In genomic region chr2:97674396-97674795, GRCh38 we compare ENCODE assay signal across 17 cellular contexts. TPM values are rescaled to one million over a fixed set of nuclear protein-coding genes. Genes with fewer than 3 reads are reported as not detected.
DNase-seq lines count a peak whose midpoint lies in the region; ATAC-seq and TF ChIP-seq lines count a peak whose summit lies in the region.
"Had no signal": no experiment of that assay in that cellular context is flagged by ENCODE, and none has a peak within 500 bp of the region (broad histone marks: within the 10 kb centered on the region; RNA-seq: fewer than 3 reads in every experiment).

No MANE protein-coding gene starts in this region.

- no peak overlapping the region for H3K9ac ChIP-seq in Karpas-422 (ENCODE audit: low read length)

- no peak overlapping the region for H2AFZ ChIP-seq in Karpas-422 (ENCODE audit: low read length)

- H3K4me3 ChIP-seq in Karpas-422 (ENCODE audit: low read length), result no peak overlapping the region
- H3K4me3 ChIP-seq in WERI-Rb-1 (ENCODE audit: low read depth, low read length), result no peak overlapping the region

- H3K36me3 Mint-ChIP-seq in T-helper 1 cell treated with Interleukin-12 subunit alpha and Interleukin-12 subunit beta and Interleukin-4 antibody, amounts not matched to agents 30 μg/mL and 1 μg/mL, for 36 hours (ENCODE audit: low read depth), result peaks cover 5% of the 10 kb centered on the region
- peaks cover 15% of the 10 kb centered on the region for H3K36me3 Mint-ChIP-seq in stimulated activated naive CD8-positive, alpha-beta T cell treated with anti-CD3 and anti-CD28 coated beads, Interleukin-15, Interleukin-2, amounts not matched to agents 100 ng/mL and 50 ng/mL, for 24 hours (ENCODE audit: low read depth)
- no peaks in the 10 kb centered on the region for H3K36me3 Mint-ChIP-seq in stimulated activated effector memory CD8-positive, alpha-beta T cell treated with anti-CD3 and anti-CD28 coated beads, Interleukin-12 subunit alpha, Interleukin-12 subunit beta, amount 100 ng/mL, for 72 hours
- H3K36me3 Mint-ChIP-seq: CD14-positive monocyte; CD8-positive, alpha-beta T cell had no signal

- no peak overlapping the region for H3K4me2 ChIP-seq in Karpas-422 (ENCODE audit: low read depth, low read length, poor library complexity, severe bottlenecking)

- no peak overlapping the region for H3K4me3 Mint-ChIP-seq in T-helper 1 cell treated with Interleukin-12 subunit alpha and Interleukin-12 subunit beta and Interleukin-4 antibody, amounts not matched to agents 30 μg/mL and 1 μg/mL, for 36 hours
- peak overlapping the region; percentile 63 for H3K4me3 Mint-ChIP-seq in stimulated activated naive CD8-positive, alpha-beta T cell treated with anti-CD3 and anti-CD28 coated beads, Interleukin-15, Interleukin-2, amounts not matched to agents 100 ng/mL and 50 ng/mL, for 24 hours
- H3K4me3 Mint-ChIP-seq in stimulated activated naive CD8-positive, alpha-beta T cell treated with anti-CD3 and anti-CD28 coated beads, Interleukin-15, amount 100 ng/mL, for 72 hours, result peak overlapping the region in 1 of 2 donors; percentile 73
- H3K4me3 Mint-ChIP-seq in stimulated activated effector memory CD8-positive, alpha-beta T cell treated with anti-CD3 and anti-CD28 coated beads, Interleukin-12 subunit alpha, Interleukin-12 subunit beta, amount 100 ng/mL, for 72 hours, result no peak overlapping the region
- H3K4me3 Mint-ChIP-seq: CD14-positive monocyte; CD8-positive, alpha-beta T cell; H9 had no signal

- DNase-seq in T-helper 1 cell, result no peak
- no peak for DNase-seq in stimulated activated naive CD8-positive, alpha-beta T cell treated with anti-CD3 and anti-CD28 coated beads, Interleukin-15, amount 100 ng/mL, for 72 hours
- DNase-seq in left kidney (ENCODE audit: low read depth, low spot score), result peak; percentile 50
- DNase-seq in stimulated activated effector memory CD8-positive, alpha-beta T cell treated with anti-CD3 and anti-CD28 coated beads, Interleukin-12 subunit alpha, Interleukin-12 subunit beta, amount 100 ng/mL, for 72 hours (ENCODE audit: low spot score in 2 of 2), result no peak
- DNase-seq in Karpas-422, result no peak
- no peak for DNase-seq in WERI-Rb-1
- DNase-seq: COR-L47, DMS79 treated with DMSO at 0.1 percent for 48 hours, EL, GOT3, H9 had no signal

- no peak for TF ChIP-seq CTCF in WERI-Rb-1 (IDR thresholded peaks at IDR 0.05; ENCODE audit: low read depth, low read length)

- H3K27ac Mint-ChIP-seq in T-helper 1 cell treated with Interleukin-12 subunit alpha and Interleukin-12 subunit beta and Interleukin-4 antibody, amounts not matched to agents 30 μg/mL and 1 μg/mL, for 36 hours, result peak overlapping the region; percentile 26
- peak overlapping the region; percentile 99 for H3K27ac Mint-ChIP-seq in stimulated activated naive CD8-positive, alpha-beta T cell treated with anti-CD3 and anti-CD28 coated beads, Interleukin-15, Interleukin-2, amounts not matched to agents 100 ng/mL and 50 ng/mL, for 24 hours
- peak overlapping the region in 1 of 2 donors; percentile 13 for H3K27ac Mint-ChIP-seq in stimulated activated naive CD8-positive, alpha-beta T cell treated with anti-CD3 and anti-CD28 coated beads, Interleukin-15, amount 100 ng/mL, for 72 hours
- H3K27ac Mint-ChIP-seq in stimulated activated effector memory CD8-positive, alpha-beta T cell treated with anti-CD3 and anti-CD28 coated beads, Interleukin-12 subunit alpha, Interleukin-12 subunit beta, amount 100 ng/mL, for 72 hours, result peak overlapping the region; percentile 89
- H3K27ac Mint-ChIP-seq: CD14-positive monocyte; CD8-positive, alpha-beta T cell had no signal

- no peaks in the 10 kb centered on the region for H3K9me2 ChIP-seq in Karpas-422 (replicated peaks; ENCODE audit: insufficient read depth, low read length)

- H3K27ac ChIP-seq in Karpas-422 (ENCODE audit: low read length) (no peak overlapping the region), WERI-Rb-1 (no peak overlapping the region)
- H3K27ac ChIP-seq: 22Rv1 had no signal

- H3K9me3 ChIP-seq in Karpas-422 (ENCODE audit: low read length), result no peaks in the 10 kb centered on the region
- no peaks in the 10 kb centered on the region for H3K9me3 ChIP-seq in WERI-Rb-1 (ENCODE audit: severe bottlenecking)

- H3K79me2 ChIP-seq in Karpas-422 (ENCODE audit: low read length), result no peaks in the 10 kb centered on the region

- H3K4me1 Mint-ChIP-seq in T-helper 1 cell treated with Interleukin-12 subunit alpha and Interleukin-12 subunit beta and Interleukin-4 antibody, amounts not matched to agents 30 μg/mL and 1 μg/mL, for 36 hours (ENCODE audit: low read depth), result peaks cover 19% of the 10 kb centered on the region
- peaks cover 49% of the 10 kb centered on the region for H3K4me1 Mint-ChIP-seq in stimulated activated naive CD8-positive, alpha-beta T cell treated with anti-CD3 and anti-CD28 coated beads, Interleukin-15, Interleukin-2, amounts not matched to agents 100 ng/mL and 50 ng/mL, for 24 hours (ENCODE audit: low read depth)
- peaks cover 55% of the 10 kb centered on the region for H3K4me1 Mint-ChIP-seq in stimulated activated naive CD8-positive, alpha-beta T cell treated with anti-CD3 and anti-CD28 coated beads, Interleukin-15, amount 100 ng/mL, for 72 hours
- H3K4me1 Mint-ChIP-seq in stimulated activated effector memory CD8-positive, alpha-beta T cell treated with anti-CD3 and anti-CD28 coated beads, Interleukin-12 subunit alpha, Interleukin-12 subunit beta, amount 100 ng/mL, for 72 hours, result peaks cover 16% of the 10 kb centered on the region

- H4K20me1 ChIP-seq in Karpas-422 (ENCODE audit: insufficient read depth, low read depth, low read length), result no peaks in the 10 kb centered on the region

- no peaks in the 10 kb centered on the region for H3K27me3 Mint-ChIP-seq in T-helper 1 cell treated with Interleukin-12 subunit alpha and Interleukin-12 subunit beta and Interleukin-4 antibody, amounts not matched to agents 30 μg/mL and 1 μg/mL, for 36 hours (ENCODE audit: low read depth)
- H3K27me3 Mint-ChIP-seq in stimulated activated naive CD8-positive, alpha-beta T cell treated with anti-CD3 and anti-CD28 coated beads, Interleukin-15, Interleukin-2, amounts not matched to agents 100 ng/mL and 50 ng/mL, for 24 hours, result no peaks in the 10 kb centered on the region
- no peaks in the 10 kb centered on the region for H3K27me3 Mint-ChIP-seq in stimulated activated naive CD8-positive, alpha-beta T cell treated with anti-CD3 and anti-CD28 coated beads, Interleukin-15, amount 100 ng/mL, for 72 hours

- no peaks in the 10 kb centered on the region for H3K36me3 ChIP-seq in Karpas-422 (ENCODE audit: insufficient read depth, low read length)
- H3K36me3 ChIP-seq in WERI-Rb-1, result no peaks in the 10 kb centered on the region

- H3K27me3 ChIP-seq in Karpas-422 (ENCODE audit: low read length) (no peaks in the 10 kb centered on the region), WERI-Rb-1 (ENCODE audit: insufficient read depth, low read depth, severe bottlenecking) (no peaks in the 10 kb centered on the region)

- no peaks in the 10 kb centered on the region for H3K9me3 Mint-ChIP-seq in T-helper 1 cell treated with Interleukin-12 subunit alpha and Interleukin-12 subunit beta and Interleukin-4 antibody, amounts not matched to agents 30 μg/mL and 1 μg/mL, for 36 hours
- no peaks in the 10 kb centered on the region for H3K9me3 Mint-ChIP-seq in stimulated activated naive CD8-positive, alpha-beta T cell treated with anti-CD3 and anti-CD28 coated beads, Interleukin-15, Interleukin-2, amounts not matched to agents 100 ng/mL and 50 ng/mL, for 24 hours
- H3K9me3 Mint-ChIP-seq in stimulated activated naive CD8-positive, alpha-beta T cell treated with anti-CD3 and anti-CD28 coated beads, Interleukin-15, amount 100 ng/mL, for 72 hours, result no peaks in the 10 kb centered on the region
- H3K9me3 Mint-ChIP-seq in stimulated activated effector memory CD8-positive, alpha-beta T cell treated with anti-CD3 and anti-CD28 coated beads, Interleukin-12 subunit alpha, Interleukin-12 subunit beta, amount 100 ng/mL, for 72 hours, result no peaks in the 10 kb centered on the region
- H3K9me3 Mint-ChIP-seq: CD8-positive, alpha-beta T cell had no signal

- H3K4me1 ChIP-seq in Karpas-422 (ENCODE audit: low read length), result peaks cover 10% of the 10 kb centered on the region

- ATAC-seq in stimulated activated naive CD8-positive, alpha-beta T cell treated with anti-CD3 and anti-CD28 coated beads, Interleukin-15, amount 100 ng/mL, for 72 hours, result no peak
- no peak for ATAC-seq in stimulated activated effector memory CD8-positive, alpha-beta T cell treated with anti-CD3 and anti-CD28 coated beads, Interleukin-12 subunit alpha, Interleukin-12 subunit beta, amount 100 ng/mL, for 72 hours
- ATAC-seq: CD8-positive, alpha-beta T cell had no signal

RNA-seq across cellular contexts. Expression of gene C2orf92, which starts 4.9 kb away (rescaled TPM):
- total RNA-seq in Karpas-422 (2014; rRNA removed; shearing (Covaris generic); ENCODE audit: low replicate concordance), result 5.2 and 5.9 TPM in 2 replicates

RNA-seq across cellular contexts. Expression of gene ACTR1B, which starts 10.6 kb away (rescaled TPM):
- total RNA-seq in Karpas-422 (2014; rRNA removed; shearing (Covaris generic); ENCODE audit: low replicate concordance), result 32.1 and 65.3 TPM in 2 replicates

RNA-seq across cellular contexts. Expression of gene COX5B, which starts 28.5 kb away (rescaled TPM):
- 374 and 606 TPM in 2 replicates for total RNA-seq in Karpas-422 (2014; rRNA removed; shearing (Covaris generic); ENCODE audit: low replicate concordance)

RNA-seq across cellular contexts. Expression of gene ZAP70, which starts 39.0 kb away (rescaled TPM):
- total RNA-seq in Karpas-422 (2014; rRNA removed; shearing (Covaris generic); ENCODE audit: low replicate concordance), result not detected in 2 replicates
- total RNA-seq: A673 had no signal
